In the genomic region with DNA sequence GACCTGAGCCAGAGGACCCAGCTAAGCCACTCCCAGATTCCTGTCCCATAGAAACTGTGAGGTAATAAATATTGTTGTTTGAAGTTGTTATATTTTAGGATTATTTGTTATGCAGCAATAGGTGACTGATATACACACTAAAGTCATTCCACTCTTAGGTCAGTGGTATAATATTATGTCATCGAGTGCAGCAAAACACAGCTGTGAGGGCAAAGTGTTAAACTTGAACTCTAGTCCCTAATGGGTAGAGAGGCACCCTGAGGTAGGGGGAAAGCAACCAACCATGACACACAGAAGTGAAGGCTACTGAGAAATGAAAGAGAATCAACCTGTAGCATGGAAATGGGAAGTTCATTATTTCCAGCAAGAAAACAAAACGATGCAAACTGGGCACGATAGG, we compare ENCODE assay signal across 17 cellular contexts.
"Had no signal": no experiment of that assay in that cellular context is flagged by ENCODE, and none has a peak within 500 bp of the region (broad histone marks: within the 10 kb centered on the region; RNA-seq: fewer than 3 reads in every experiment).

No MANE protein-coding gene starts in this region.

- FAIRE-seq: endothelial cell of umbilical vein, frontal cortex had no signal

- H3K27ac Mint-ChIP-seq: activated naive CD8-positive, alpha-beta T cell treated with anti-CD3 and anti-CD28 coated beads, Interleukin-2, amount 10 ng/mL, durations not matched to agents 7 days and 5 days; type B pancreatic cell had no signal

- H3K9me3 ChIP-seq: left lung, suprapubic skin had no signal

- H3K27me3 ChIP-seq: cardiac muscle cell, left lung, suprapubic skin had no signal

- H3K27ac ChIP-seq: cardiac muscle cell, suprapubic skin had no signal

- H3K4me1 ChIP-seq: left lung, suprapubic skin had no signal

- H3K36me3 Mint-ChIP-seq: type B pancreatic cell had no signal

- DNase-seq: activated CD4-positive, alpha-beta T cell treated with anti-CD3 and anti-CD28 coated beads, Interleukin-2, amount 50 U/mL, for 4 hours; activated CD4-positive, CD25-positive, alpha-beta regulatory T cell treated with anti-CD3 and anti-CD28 coated beads, Interleukin-2, amount 50 U/mL, for 72 hours; activated effector memory CD4-positive, alpha-beta T cell treated with anti-CD3 and anti-CD28 coated beads, Interleukin-2, amount 50 U/mL, for 16 hours; activated naive CD8-positive, alpha-beta T cell treated with anti-CD3 and anti-CD28 coated beads, Interleukin-2, amount 10 ng/mL, durations not matched to agents 7 days and 5 days; activated T-cell treated with anti-CD3 and anti-CD28 coated beads, Interleukin-2, amount 50 U/mL, for 1 hour; aorta; heart right ventricle; left lung; right cardiac atrium; stimulated activated naive CD4-positive, alpha-beta T cell; T-helper 2 cell had no signal

- H3K27me3 Mint-ChIP-seq: activated naive CD8-positive, alpha-beta T cell treated with anti-CD3 and anti-CD28 coated beads, Interleukin-2, amount 10 ng/mL, durations not matched to agents 7 days and 5 days; type B pancreatic cell had no signal

- H3K4me3 ChIP-seq: cardiac muscle cell, heart right ventricle, left lung, smooth muscle cell, suprapubic skin had no signal

- H3K36me3 ChIP-seq: cardiac muscle cell, heart right ventricle, left lung, suprapubic skin had no signal

- H3K4me2 ChIP-seq: smooth muscle cell had no signal

- H3K4me3 Mint-ChIP-seq: activated naive CD8-positive, alpha-beta T cell treated with anti-CD3 and anti-CD28 coated beads, Interleukin-2, amount 10 ng/mL, durations not matched to agents 7 days and 5 days; type B pancreatic cell had no signal

- ATAC-seq: heart right ventricle, left lung, right cardiac atrium had no signal
